ENCODE assay signal across 8 cellular contexts in genomic region chr22:29030618-29031235, GRCh38. TPM values are rescaled to one million over a fixed set of nuclear protein-coding genes. Genes with fewer than 3 reads are reported as not detected.
DNase-seq lines count a peak whose midpoint lies in the region.

No MANE protein-coding gene starts in this region.

- H3K27ac ChIP-seq in skeletal muscle tissue (ENCODE audit: low read depth, low read length), result peak overlapping the region; percentile 83

- peak overlapping the region; percentile 66 to 86 (median 80) for H3K4me3 Mint-ChIP-seq in immature natural killer cell

- H3K36me3 Mint-ChIP-seq in immature natural killer cell, result peaks cover 0 to 4% (median 0%) of the 10 kb centered on the region in 3 donors

- peak overlapping the region; percentile 50 to 56 (median 54) for H3K4me3 ChIP-seq in skeletal muscle tissue (ENCODE audit: low read length in 3 of 3)

- peak overlapping the region; percentile 58 to 71 (median 61) for H3K9ac ChIP-seq in skeletal muscle tissue (ENCODE audit: low read depth in 1 of 3, low read length in 3 of 3)

- H3K9me3 Mint-ChIP-seq in immature natural killer cell, result no peaks in the 10 kb centered on the region

- peaks cover 28 to 29% of the 10 kb centered on the region in 2 donors for H3K4me1 Mint-ChIP-seq in immature natural killer cell

- peaks cover 19 to 43% (median 22%) of the 10 kb centered on the region in 3 donors for H3K4me1 ChIP-seq in skeletal muscle tissue (ENCODE audit: control insufficient read depth in 3 of 3, insufficient read depth in 3 of 3, low read length in 3 of 3)

- peak; percentile 6 for DNase-seq in DMS 273 treated with DMSO at 0.1 percent for 48 hours (lab: John Stamatoyannopoulos, UW)
- DNase-seq in NCI-H2029 treated with DMSO at 0.1 percent for 48 hours (lab: John Stamatoyannopoulos, UW), result peak; percentile 6
- DNase-seq in cerebellar cortex (ENCODE audit: low spot score), result peak; percentile 87
- no peak for DNase-seq in immature natural killer cell
- DNase-seq in SKM-1 (lab: John Stamatoyannopoulos, UW; ENCODE audit: unreplicated experiment), result no peak
- DNase-seq in NCI-H187 (lab: John Stamatoyannopoulos, UW), result no peak
- DNase-seq in MV-4-11 (lab: John Stamatoyannopoulos, UW), result no peak

- peak overlapping the region in 1 of 6 donors; percentile 73 for H3K27ac Mint-ChIP-seq in immature natural killer cell

- H3K27me3 Mint-ChIP-seq in immature natural killer cell (ENCODE audit: low read depth in 3 of 3), result peaks cover 17 to 18% (median 18%) of the 10 kb centered on the region in 3 donors

- no peaks in the 10 kb centered on the region for H3K36me3 ChIP-seq in skeletal muscle tissue (ENCODE audit: control insufficient read depth in 3 of 3, insufficient read depth in 3 of 3, low read length in 3 of 3)

- no peaks in the 10 kb centered on the region for H3K9me3 ChIP-seq in skeletal muscle tissue (ENCODE audit: control insufficient read depth in 3 of 3, low read length in 3 of 3)

- H3K27me3 ChIP-seq in skeletal muscle tissue (ENCODE audit: control insufficient read depth in 3 of 3, insufficient read depth in 3 of 3, low read length in 3 of 3), result no peaks in the 10 kb centered on the region

RNA-seq across cellular contexts. Expression of gene C22orf31, which starts 30.9 kb away (rescaled TPM):
- not detected for polyA plus RNA-seq in immature natural killer cell
- 1.6 TPM for total RNA-seq in skeletal muscle tissue

RNA-seq across cellular contexts. Expression of gene KREMEN1, which starts 42.1 kb away (rescaled TPM):
- polyA plus RNA-seq in immature natural killer cell, result not detected
- total RNA-seq in skeletal muscle tissue, result 43.8 TPM

Comparison
In these comparisons a context has a peak if more than half of its experiments do, and no peak if none do; other contexts are left out.
1. DNase-seq: peak in DMS 273 treated with DMSO at 0.1 percent for 48 hours (single experiment), NCI-H2029 treated with DMSO at 0.1 percent for 48 hours (single experiment) and cerebellar cortex (single experiment); none in immature natural killer cell (0 of 3), SKM-1 (single experiment), NCI-H187 (0 of 2) and MV-4-11 (single experiment).